ENCODE assay signal across 8 cellular contexts in genomic region chr19:17079710-17080440, GRCh38. TPM values are rescaled to one million over a fixed set of nuclear protein-coding genes. Genes with fewer than 3 reads are reported as not detected.
DNase-seq lines count a peak whose midpoint lies in the region; ATAC-seq and TF ChIP-seq lines count a peak whose summit lies in the region.

No MANE protein-coding gene starts in this region.

- peak; percentile 98 for DNase-seq in AG09309 (ENCODE audit: low read depth)
- DNase-seq in NT2/D1 (ENCODE audit: low read depth, low spot score) = no peak
- peak; percentile 82 to 85 for DNase-seq in activated T-cell treated with anti-CD3 and anti-CD28 coated beads, Interleukin-2, amount 50 U/mL, for 48 hours
- DNase-seq in fibroblast of gingiva (ENCODE audit: low read depth) = peak; percentile 95
- DNase-seq in neural crest cell (ENCODE audit: low read depth, low spot score) = peak; percentile 65
- peak; percentile 73 for DNase-seq in stimulated activated naive CD8-positive, alpha-beta T cell treated with anti-CD3 and anti-CD28 coated beads, Interleukin-15, Interleukin-2, amounts not matched to agents 100 U/mL and 50 U/mL, for 24 hours
- no peak for DNase-seq in NCI-H69 (lab: John Stamatoyannopoulos, UW)

- peaks cover 40% of the 10 kb centered on the region for H3K4me1 Mint-ChIP-seq in neural crest cell

- peak overlapping the region; percentile 87 for H3K4me3 Mint-ChIP-seq in neural crest cell

- no peaks in the 10 kb centered on the region for H3K27me3 Mint-ChIP-seq in neural crest cell (ENCODE audit: low read depth)

- H3K9me3 ChIP-seq in NT2/D1 (ENCODE audit: insufficient read depth, low read length) = no peaks in the 10 kb centered on the region

- H3K4me3 ChIP-seq in AG09309 (ENCODE audit: control insufficient read depth, low read depth, low read length) (peak overlapping the region; percentile 68), NT2/D1 (ENCODE audit: insufficient read length, low read depth) (no peak overlapping the region)

- H3K9ac ChIP-seq in NT2/D1 (ENCODE audit: insufficient read length, low read depth) = peak overlapping the region; percentile 53

- peaks cover 33% of the 10 kb centered on the region for H3K36me3 ChIP-seq in NT2/D1 (ENCODE audit: insufficient read depth, insufficient read length, low read length)

- no peaks in the 10 kb centered on the region for H3K9me3 Mint-ChIP-seq in neural crest cell

- no peaks in the 10 kb centered on the region for H3K27me3 ChIP-seq in NT2/D1 (ENCODE audit: insufficient read depth, insufficient read length)

- TF ChIP-seq CTCF in AG09309 (IDR thresholded peaks at IDR 0.05; ENCODE audit: control insufficient read depth, insufficient read depth, low read depth, low read length, missing control alignments) (peak; percentile 75), neural crest cell (conservative IDR thresholded peaks at IDR 0.05) (no peak)

- peaks cover 26% of the 10 kb centered on the region for H3K4me1 ChIP-seq in NT2/D1 (ENCODE audit: insufficient read depth, insufficient read length)

- H3K27ac Mint-ChIP-seq in neural crest cell (ENCODE audit: unreplicated experiment) = peak overlapping the region; percentile 98

- H3K36me3 Mint-ChIP-seq in neural crest cell (ENCODE audit: low read depth) = no peaks in the 10 kb centered on the region

- peak; percentile 29 for ATAC-seq in GM21381 (IDR thresholded peaks at IDR 0.05; ENCODE audit: unreplicated experiment)
- peak; percentile 79 for ATAC-seq in stimulated activated naive CD8-positive, alpha-beta T cell treated with anti-CD3 and anti-CD28 coated beads, Interleukin-15, Interleukin-2, amounts not matched to agents 100 U/mL and 50 U/mL, for 24 hours

RNA-seq across cellular contexts. Expression of gene MYO9B, which starts 4.3 kb away (rescaled TPM):
- total RNA-seq in neural crest cell = 113 and 119 TPM in 2 replicates

RNA-seq across cellular contexts. Expression of gene HAUS8, which starts 4.6 kb away (rescaled TPM):
- 36.5 and 46.4 TPM in 2 replicates for total RNA-seq in neural crest cell

RNA-seq across cellular contexts. Expression of gene CPAMD8, which starts 53.3 kb away (rescaled TPM):
- total RNA-seq in neural crest cell = 14.5 and 17.0 TPM in 2 replicates

Comparison
In these comparisons a context has a peak if more than half of its experiments do, and no peak if none do; other contexts are left out.
1. DNase-seq: peak in AG09309 (single experiment), activated T-cell treated with anti-CD3 and anti-CD28 coated beads, Interleukin-2, amount 50 U/mL, for 48 hours (2 of 2), fibroblast of gingiva (single experiment), neural crest cell (single experiment) and stimulated activated naive CD8-positive, alpha-beta T cell treated with anti-CD3 and anti-CD28 coated beads, Interleukin-15, Interleukin-2, amounts not matched to agents 100 U/mL and 50 U/mL, for 24 hours (single experiment); none in NT2/D1 (single experiment) and NCI-H69 (single experiment).